In the genomic region with DNA sequence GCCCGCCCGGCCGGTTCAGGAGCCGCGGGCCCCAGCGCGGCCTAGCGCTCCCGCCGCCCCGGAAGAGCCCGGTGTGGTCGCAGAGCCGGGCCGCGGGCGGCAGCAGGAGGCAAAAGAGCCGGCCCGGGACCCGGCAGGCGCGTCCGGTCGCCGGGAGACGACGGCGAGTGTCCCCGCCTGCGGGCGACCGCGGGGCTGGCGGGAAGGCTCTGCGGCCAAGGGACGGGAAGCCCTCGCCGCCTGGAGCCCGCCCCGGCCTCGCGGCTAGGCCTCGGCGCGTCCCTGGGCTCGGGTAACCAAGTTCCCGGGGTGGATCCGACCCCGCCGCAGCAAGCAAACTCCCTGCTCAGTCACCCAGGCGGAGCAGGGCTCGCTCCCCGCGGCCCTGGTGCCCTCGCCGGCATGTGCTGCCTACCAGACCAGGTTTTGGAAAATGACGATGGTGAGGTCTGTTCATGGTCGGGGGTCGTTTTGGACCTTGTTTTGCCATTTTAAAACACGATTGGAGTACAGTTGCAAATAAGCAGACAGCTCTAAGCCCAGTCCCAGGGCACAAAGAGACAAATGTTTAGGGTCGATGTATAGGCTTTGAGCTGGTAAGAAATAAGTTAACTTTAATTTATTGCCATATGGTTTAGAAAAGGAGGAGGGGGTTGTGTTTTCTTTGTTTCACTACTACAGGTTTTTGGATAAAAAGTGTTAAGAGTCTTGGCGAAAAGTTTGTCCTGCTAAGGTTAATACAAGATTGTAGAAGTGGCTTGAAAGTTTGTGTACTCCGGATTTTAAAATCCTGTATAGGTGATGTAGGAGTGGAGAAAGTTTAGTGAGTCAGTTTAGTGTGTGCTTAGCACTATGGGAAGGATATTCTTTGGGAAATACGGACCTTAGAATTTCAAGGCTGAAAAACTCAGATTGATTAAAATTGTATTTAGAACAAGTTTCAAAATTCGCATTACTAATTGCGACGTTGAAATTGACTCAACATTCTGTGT, we compare ENCODE assay signal across 1 cellular context.
TF ChIP-seq lines count a peak whose summit lies in the region.

No MANE protein-coding gene starts in this region.

TF ChIP-seq in HepG2, 621 proteins besides CTCF, POLR2A, EP300 and RAD21 (continued from another document):
- TF ChIP-seq ZC3H4 (CRISPR knock-in tag; IDR thresholded peaks at IDR 0.05; ENCODE audit: borderline replicate concordance): no peak
- no peak for TF ChIP-seq FOXA3 (CRISPR knock-in tag; IDR thresholded peaks at IDR 0.05)
- TF ChIP-seq, protein P1, sequence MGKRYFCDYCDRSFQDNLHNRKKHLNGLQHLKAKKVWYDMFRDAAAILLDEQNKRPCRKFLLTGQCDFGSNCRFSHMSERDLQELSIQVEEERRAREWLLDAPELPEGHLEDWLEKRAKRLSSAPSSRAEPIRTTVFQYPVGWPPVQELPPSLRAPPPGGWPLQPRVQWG (CRISPR knock-in tag; IDR thresholded peaks at IDR 0.05; ENCODE audit: borderline replicate concordance, low read depth): no peak
- TF ChIP-seq, protein P2, sequence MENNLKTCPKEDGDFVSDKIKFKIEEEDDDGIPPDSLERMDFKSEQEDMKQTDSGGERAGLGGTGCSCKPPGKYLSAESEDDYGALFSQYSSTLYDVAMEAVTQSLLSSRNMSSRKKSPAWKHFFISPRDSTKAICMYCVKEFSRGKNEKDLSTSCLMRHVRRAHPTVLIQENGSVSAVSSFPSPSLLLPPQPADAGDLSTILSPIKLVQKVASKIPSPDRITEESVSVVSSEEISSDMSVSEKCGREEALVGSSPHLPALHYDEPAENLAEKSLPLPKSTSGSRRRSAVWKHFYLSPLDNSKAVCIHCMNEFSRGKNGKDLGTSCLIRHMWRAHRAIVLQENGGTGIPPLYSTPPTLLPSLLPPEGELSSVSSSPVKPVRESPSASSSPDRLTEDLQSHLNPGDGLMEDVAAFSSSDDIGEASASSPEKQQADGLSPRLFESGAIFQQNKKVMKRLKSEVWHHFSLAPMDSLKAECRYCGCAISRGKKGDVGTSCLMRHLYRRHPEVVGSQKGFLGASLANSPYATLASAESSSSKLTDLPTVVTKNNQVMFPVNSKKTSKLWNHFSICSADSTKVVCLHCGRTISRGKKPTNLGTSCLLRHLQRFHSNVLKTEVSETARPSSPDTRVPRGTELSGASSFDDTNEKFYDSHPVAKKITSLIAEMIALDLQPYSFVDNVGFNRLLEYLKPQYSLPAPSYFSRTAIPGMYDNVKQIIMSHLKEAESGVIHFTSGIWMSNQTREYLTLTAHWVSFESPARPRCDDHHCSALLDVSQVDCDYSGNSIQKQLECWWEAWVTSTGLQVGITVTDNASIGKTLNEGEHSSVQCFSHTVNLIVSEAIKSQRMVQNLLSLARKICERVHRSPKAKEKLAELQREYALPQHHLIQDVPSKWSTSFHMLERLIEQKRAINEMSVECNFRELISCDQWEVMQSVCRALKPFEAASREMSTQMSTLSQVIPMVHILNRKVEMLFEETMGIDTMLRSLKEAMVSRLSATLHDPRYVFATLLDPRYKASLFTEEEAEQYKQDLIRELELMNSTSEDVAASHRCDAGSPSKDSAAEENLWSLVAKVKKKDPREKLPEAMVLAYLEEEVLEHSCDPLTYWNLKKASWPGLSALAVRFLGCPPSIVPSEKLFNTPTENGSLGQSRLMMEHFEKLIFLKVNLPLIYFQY (CRISPR knock-in tag; IDR thresholded peaks at IDR 0.05; ENCODE audit: borderline replicate concordance): no peak
